8 cellular contexts compared by ENCODE assay signal in genomic region chr3:79521221-79521848, GRCh38.
DNase-seq lines count a peak whose midpoint lies in the region; TF ChIP-seq lines count a peak whose summit lies in the region.

No MANE protein-coding gene starts in this region.

- H3K9me3 ChIP-seq in HEK293 (ENCODE audit: control insufficient read depth, insufficient read depth, low read depth, low read length) = no peaks in the 10 kb centered on the region

- no peak overlapping the region for H3K27ac Mint-ChIP-seq in activated CD4-positive, alpha-beta memory T cell treated with anti-CD3 and anti-CD28 coated beads, Interleukin-2, amount 10 ng/mL, durations not matched to agents 7 days and 5 days

- no peaks in the 10 kb centered on the region for H3K36me3 Mint-ChIP-seq in activated CD4-positive, alpha-beta memory T cell treated with anti-CD3 and anti-CD28 coated beads, Interleukin-2, amount 10 ng/mL, durations not matched to agents 7 days and 5 days (ENCODE audit: low read depth)

- in situ Hi-C loops in astrocyte of the cerebellum (cut with HindIII; ENCODE audit: low sequenced_read_pairs) = loop anchor here (5.0 kb wide), 1 partner anchor 1161 kb away; no protein-coding TSS in a partner anchor

- H3K36me3 ChIP-seq in HEK293 (ENCODE audit: control insufficient read depth in 2 of 2, insufficient read depth in 1 of 2, low read length in 2 of 2) = no peaks in the 10 kb centered on the region

- H3K4me3 ChIP-seq in HEK293 (ENCODE audit: low read depth, low read length) (no peak overlapping the region), astrocyte of the cerebellum (ENCODE audit: low read depth, low read length) (no peak overlapping the region)

- POLR2A ChIA-PET in HEK293 (lab: Yijun Ruan, JAX) = no interaction called here
- POLR2A ChIA-PET in activated CD4-positive, alpha-beta memory T cell treated with anti-CD3 and anti-CD28 coated beads, Interleukin-2, amount 10 ng/mL, durations not matched to agents 7 days and 5 days (lab: Charles Lee) = no interaction called here

- no peak overlapping the region for H3K27ac ChIP-seq in HEK293 (ENCODE audit: extremely low read depth, low read depth, low read length)

- no peaks in the 10 kb centered on the region for H3K27me3 Mint-ChIP-seq in activated CD4-positive, alpha-beta memory T cell treated with anti-CD3 and anti-CD28 coated beads, Interleukin-2, amount 10 ng/mL, durations not matched to agents 7 days and 5 days

- no peaks in the 10 kb centered on the region for H3K4me1 ChIP-seq in HEK293 (ENCODE audit: control insufficient read depth, insufficient read depth, low read length)

- H3K4me1 Mint-ChIP-seq in activated CD4-positive, alpha-beta memory T cell treated with anti-CD3 and anti-CD28 coated beads, Interleukin-2, amount 10 ng/mL, durations not matched to agents 7 days and 5 days = no peaks in the 10 kb centered on the region

- H3K9me3 Mint-ChIP-seq in activated CD4-positive, alpha-beta memory T cell treated with anti-CD3 and anti-CD28 coated beads, Interleukin-2, amount 10 ng/mL, durations not matched to agents 7 days and 5 days = no peaks in the 10 kb centered on the region

- peak; percentile 35 to 63 for DNase-seq in NCI-H2081 (lab: John Stamatoyannopoulos, UW)
- no peak for DNase-seq in NCI-H2081 treated with DMSO at 0.1 percent for 48 hours (lab: John Stamatoyannopoulos, UW)
- DNase-seq in NCI-H1417 treated with DMSO at 0.1 percent for 48 hours (lab: John Stamatoyannopoulos, UW) = peak; percentile 1
- peak; percentile 44 for DNase-seq in astrocyte of the cerebellum (ENCODE audit: low read depth)
- peak; percentile 69 for DNase-seq in left kidney (ENCODE audit: low read depth, low spot score)
- no peak for DNase-seq in activated gamma-delta T cell treated with Interleukin-2 at 50 U/mL for 16 hours
- DNase-seq in activated CD4-positive, alpha-beta memory T cell treated with anti-CD3 and anti-CD28 coated beads, Interleukin-2, amount 10 ng/mL, durations not matched to agents 7 days and 5 days = no peak

- TF ChIP-seq CTCF in HEK293 (tag by site-specific recombination; IDR thresholded peaks at IDR 0.05) (no peak), astrocyte of the cerebellum (IDR thresholded peaks at IDR 0.05; ENCODE audit: low read depth, low read length, missing control alignments) (peak; percentile 37)

- no peak overlapping the region for H3K4me3 Mint-ChIP-seq in activated CD4-positive, alpha-beta memory T cell treated with anti-CD3 and anti-CD28 coated beads, Interleukin-2, amount 10 ng/mL, durations not matched to agents 7 days and 5 days

- CTCF ChIA-PET in HEK293 (lab: Yijun Ruan, JAX) = interaction anchor here (0.8 to 1.9 kb wide), 4 partner anchors 12 to 326 kb away, joined by 3 to 5 read pairs (median 4); no protein-coding TSS in a partner anchor
- CTCF ChIA-PET in activated CD4-positive, alpha-beta memory T cell treated with anti-CD3 and anti-CD28 coated beads, Interleukin-2, amount 10 ng/mL, durations not matched to agents 7 days and 5 days (lab: Charles Lee) = no interaction called here

TF ChIP-seq in HEK293, 187 proteins besides CTCF, POLR2A, EP300 and RAD21:
- TF ChIP-seq ZNF548 (tag by site-specific recombination; IDR thresholded peaks at IDR 0.05) (no peak), ZBTB7A (tag by site-specific recombination; IDR thresholded peaks at IDR 0.05; ENCODE audit: low read depth) (no peak), GLIS1 (tag by site-specific recombination; IDR thresholded peaks at IDR 0.05) (no peak), ZNF654 (tag by site-specific recombination; IDR thresholded peaks at IDR 0.05; ENCODE audit: low read depth) (peak; percentile 78), ZNF221 (tag by site-specific recombination; IDR thresholded peaks at IDR 0.05; ENCODE audit: borderline replicate concordance) (no peak), MZF1 (tag by site-specific recombination; IDR thresholded peaks at IDR 0.05; ENCODE audit: borderline replicate concordance) (no peak), SCRT2 (tag by site-specific recombination; IDR thresholded peaks at IDR 0.05) (peak; percentile 71), ZBTB6 (tag by site-specific recombination; IDR thresholded peaks at IDR 0.05) (no peak)

Comparison
In these comparisons a context has a peak if more than half of its experiments do, and no peak if none do; other contexts are left out.
1. DNase-seq: peak in NCI-H2081 (2 of 2), NCI-H1417 treated with DMSO at 0.1 percent for 48 hours (single experiment), astrocyte of the cerebellum (single experiment) and left kidney (single experiment); none in NCI-H2081 treated with DMSO at 0.1 percent for 48 hours (single experiment), activated gamma-delta T cell treated with Interleukin-2 at 50 U/mL for 16 hours (single experiment) and activated CD4-positive, alpha-beta memory T cell treated with anti-CD3 and anti-CD28 coated beads, Interleukin-2, amount 10 ng/mL, durations not matched to agents 7 days and 5 days (single experiment).